In the genomic region with DNA sequence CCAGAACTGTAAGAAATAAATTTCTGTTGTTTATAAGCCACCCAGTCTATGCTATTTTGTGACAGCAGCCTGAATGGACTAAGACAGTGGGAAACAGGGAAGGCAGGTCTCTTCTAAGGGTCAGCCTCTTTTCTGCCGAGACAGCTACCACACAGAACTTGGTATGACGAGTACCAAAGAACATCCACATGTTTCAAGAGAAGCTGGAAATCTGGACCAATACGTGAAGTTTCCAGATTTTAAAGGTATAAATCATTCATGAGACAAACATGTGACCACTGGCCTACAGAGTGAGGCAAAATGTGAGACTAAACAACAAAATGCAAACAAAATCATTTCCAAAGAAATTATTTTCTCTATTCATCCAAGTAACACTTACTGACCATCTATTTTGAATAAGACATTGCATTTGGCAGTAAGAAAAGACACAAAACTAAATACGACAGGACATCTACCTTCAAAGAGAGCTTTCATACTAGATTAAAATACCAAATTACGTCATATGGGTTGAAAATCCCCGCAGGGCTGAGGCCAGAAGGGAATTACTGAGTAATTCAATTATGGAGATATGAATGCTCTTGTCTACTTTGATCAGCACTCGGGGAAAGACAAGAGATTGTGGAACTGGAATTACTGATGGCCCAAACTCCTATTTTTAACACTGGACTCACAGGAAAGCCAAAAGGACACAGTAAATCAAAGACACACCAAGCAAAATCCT, we compare ENCODE assay signal across 1 cellular context.
TF ChIP-seq lines count a peak whose summit lies in the region.

No MANE protein-coding gene starts in this region.

TF ChIP-seq in WTC11, 78 proteins besides CTCF, POLR2A, EP300 and RAD21 (continued from another document):
- TF ChIP-seq, protein P1, sequence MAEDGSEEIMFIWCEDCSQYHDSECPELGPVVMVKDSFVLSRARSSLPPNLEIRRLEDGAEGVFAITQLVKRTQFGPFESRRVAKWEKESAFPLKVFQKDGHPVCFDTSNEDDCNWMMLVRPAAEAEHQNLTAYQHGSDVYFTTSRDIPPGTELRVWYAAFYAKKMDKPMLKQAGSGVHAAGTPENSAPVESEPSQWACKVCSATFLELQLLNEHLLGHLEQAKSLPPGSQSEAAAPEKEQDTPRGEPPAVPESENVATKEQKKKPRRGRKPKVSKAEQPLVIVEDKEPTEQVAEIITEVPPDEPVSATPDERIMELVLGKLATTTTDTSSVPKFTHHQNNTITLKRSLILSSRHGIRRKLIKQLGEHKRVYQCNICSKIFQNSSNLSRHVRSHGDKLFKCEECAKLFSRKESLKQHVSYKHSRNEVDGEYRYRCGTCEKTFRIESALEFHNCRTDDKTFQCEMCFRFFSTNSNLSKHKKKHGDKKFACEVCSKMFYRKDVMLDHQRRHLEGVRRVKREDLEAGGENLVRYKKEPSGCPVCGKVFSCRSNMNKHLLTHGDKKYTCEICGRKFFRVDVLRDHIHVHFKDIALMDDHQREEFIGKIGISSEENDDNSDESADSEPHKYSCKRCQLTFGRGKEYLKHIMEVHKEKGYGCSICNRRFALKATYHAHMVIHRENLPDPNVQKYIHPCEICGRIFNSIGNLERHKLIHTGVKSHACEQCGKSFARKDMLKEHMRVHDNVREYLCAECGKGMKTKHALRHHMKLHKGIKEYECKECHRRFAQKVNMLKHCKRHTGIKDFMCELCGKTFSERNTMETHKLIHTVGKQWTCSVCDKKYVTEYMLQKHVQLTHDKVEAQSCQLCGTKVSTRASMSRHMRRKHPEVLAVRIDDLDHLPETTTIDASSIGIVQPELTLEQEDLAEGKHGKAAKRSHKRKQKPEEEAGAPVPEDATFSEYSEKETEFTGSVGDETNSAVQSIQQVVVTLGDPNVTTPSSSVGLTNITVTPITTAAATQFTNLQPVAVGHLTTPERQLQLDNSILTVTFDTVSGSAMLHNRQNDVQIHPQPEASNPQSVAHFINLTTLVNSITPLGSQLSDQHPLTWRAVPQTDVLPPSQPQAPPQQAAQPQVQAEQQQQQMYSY (CRISPR knock-in tag; IDR thresholded peaks at IDR 0.05) = no peak
- TF ChIP-seq, protein P2, sequence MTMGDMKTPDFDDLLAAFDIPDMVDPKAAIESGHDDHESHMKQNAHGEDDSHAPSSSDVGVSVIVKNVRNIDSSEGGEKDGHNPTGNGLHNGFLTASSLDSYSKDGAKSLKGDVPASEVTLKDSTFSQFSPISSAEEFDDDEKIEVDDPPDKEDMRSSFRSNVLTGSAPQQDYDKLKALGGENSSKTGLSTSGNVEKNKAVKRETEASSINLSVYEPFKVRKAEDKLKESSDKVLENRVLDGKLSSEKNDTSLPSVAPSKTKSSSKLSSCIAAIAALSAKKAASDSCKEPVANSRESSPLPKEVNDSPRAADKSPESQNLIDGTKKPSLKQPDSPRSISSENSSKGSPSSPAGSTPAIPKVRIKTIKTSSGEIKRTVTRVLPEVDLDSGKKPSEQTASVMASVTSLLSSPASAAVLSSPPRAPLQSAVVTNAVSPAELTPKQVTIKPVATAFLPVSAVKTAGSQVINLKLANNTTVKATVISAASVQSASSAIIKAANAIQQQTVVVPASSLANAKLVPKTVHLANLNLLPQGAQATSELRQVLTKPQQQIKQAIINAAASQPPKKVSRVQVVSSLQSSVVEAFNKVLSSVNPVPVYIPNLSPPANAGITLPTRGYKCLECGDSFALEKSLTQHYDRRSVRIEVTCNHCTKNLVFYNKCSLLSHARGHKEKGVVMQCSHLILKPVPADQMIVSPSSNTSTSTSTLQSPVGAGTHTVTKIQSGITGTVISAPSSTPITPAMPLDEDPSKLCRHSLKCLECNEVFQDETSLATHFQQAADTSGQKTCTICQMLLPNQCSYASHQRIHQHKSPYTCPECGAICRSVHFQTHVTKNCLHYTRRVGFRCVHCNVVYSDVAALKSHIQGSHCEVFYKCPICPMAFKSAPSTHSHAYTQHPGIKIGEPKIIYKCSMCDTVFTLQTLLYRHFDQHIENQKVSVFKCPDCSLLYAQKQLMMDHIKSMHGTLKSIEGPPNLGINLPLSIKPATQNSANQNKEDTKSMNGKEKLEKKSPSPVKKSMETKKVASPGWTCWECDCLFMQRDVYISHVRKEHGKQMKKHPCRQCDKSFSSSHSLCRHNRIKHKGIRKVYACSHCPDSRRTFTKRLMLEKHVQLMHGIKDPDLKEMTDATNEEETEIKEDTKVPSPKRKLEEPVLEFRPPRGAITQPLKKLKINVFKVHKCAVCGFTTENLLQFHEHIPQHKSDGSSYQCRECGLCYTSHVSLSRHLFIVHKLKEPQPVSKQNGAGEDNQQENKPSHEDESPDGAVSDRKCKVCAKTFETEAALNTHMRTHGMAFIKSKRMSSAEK (CRISPR knock-in tag; IDR thresholded peaks at IDR 0.05; ENCODE audit: borderline replicate concordance) = no peak
- TF ChIP-seq SMAD4 (CRISPR knock-in tag; IDR thresholded peaks at IDR 0.05) (no peak), ESRRA (CRISPR knock-in tag; IDR thresholded peaks at IDR 0.05; ENCODE audit: borderline replicate concordance) (no peak), ZNF317 (CRISPR knock-in tag; IDR thresholded peaks at IDR 0.05; ENCODE audit: borderline replicate concordance, low read depth) (no peak), OVOL2 (CRISPR knock-in tag; IDR thresholded peaks at IDR 0.05; ENCODE audit: borderline replicate concordance) (no peak), CBFB (CRISPR knock-in tag; IDR thresholded peaks at IDR 0.05; ENCODE audit: low read depth) (no peak), MXD4 (CRISPR knock-in tag; IDR thresholded peaks at IDR 0.05; ENCODE audit: borderline replicate concordance) (no peak), FOXJ3 (CRISPR knock-in tag; IDR thresholded peaks at IDR 0.05; ENCODE audit: borderline replicate concordance) (no peak)
- TF ChIP-seq, protein P3, sequence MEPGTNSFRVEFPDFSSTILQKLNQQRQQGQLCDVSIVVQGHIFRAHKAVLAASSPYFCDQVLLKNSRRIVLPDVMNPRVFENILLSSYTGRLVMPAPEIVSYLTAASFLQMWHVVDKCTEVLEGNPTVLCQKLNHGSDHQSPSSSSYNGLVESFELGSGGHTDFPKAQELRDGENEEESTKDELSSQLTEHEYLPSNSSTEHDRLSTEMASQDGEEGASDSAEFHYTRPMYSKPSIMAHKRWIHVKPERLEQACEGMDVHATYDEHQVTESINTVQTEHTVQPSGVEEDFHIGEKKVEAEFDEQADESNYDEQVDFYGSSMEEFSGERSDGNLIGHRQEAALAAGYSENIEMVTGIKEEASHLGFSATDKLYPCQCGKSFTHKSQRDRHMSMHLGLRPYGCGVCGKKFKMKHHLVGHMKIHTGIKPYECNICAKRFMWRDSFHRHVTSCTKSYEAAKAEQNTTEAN (CRISPR knock-in tag; IDR thresholded peaks at IDR 0.05) = no peak
- TF ChIP-seq, protein P4, sequence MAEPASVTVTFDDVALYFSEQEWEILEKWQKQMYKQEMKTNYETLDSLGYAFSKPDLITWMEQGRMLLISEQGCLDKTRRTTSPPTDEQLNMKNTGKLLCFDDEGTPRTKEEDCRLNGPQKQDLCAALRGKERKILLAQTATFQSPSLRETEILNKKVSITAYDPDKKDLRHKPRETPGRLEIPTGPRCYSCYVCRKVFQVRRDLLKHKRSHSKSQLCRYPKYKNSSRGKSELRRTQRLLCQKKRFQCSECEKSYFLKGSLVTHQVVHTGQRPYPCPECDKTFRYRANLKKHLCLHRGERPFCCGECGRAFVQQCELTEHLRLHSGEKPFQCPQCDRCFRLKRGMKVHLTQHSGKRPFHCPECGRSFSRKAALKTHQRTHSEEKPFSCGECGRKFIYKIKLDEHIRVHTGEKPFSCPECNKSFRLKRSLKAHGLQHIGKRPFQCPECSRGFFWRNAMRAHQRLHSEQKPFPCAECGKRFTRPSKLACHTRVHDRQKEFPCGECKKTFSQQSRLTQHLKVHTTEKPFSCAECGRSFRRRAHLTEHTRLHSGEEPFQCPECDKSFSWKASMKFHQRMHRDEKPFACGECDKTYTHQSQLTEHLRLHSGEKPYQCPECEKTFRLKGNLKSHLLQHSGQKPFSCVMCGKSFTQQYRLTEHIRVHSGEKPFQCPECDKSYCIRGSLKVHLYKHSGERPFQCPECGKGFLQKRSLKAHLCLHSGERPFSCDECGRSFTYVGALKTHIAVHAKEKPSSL (CRISPR knock-in tag; conservative IDR thresholded peaks at IDR 0.05) = no peak
- TF ChIP-seq, protein P5, sequence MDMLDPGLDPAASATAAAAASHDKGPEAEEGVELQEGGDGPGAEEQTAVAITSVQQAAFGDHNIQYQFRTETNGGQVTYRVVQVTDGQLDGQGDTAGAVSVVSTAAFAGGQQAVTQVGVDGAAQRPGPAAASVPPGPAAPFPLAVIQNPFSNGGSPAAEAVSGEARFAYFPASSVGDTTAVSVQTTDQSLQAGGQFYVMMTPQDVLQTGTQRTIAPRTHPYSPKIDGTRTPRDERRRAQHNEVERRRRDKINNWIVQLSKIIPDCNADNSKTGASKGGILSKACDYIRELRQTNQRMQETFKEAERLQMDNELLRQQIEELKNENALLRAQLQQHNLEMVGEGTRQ (CRISPR knock-in tag; IDR thresholded peaks at IDR 0.05) = no peak
- TF ChIP-seq, protein P6, sequence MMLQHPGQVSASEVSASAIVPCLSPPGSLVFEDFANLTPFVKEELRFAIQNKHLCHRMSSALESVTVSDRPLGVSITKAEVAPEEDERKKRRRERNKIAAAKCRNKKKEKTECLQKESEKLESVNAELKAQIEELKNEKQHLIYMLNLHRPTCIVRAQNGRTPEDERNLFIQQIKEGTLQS (CRISPR knock-in tag; conservative IDR thresholded peaks at IDR 0.05) = no peak
- TF ChIP-seq, protein P7, sequence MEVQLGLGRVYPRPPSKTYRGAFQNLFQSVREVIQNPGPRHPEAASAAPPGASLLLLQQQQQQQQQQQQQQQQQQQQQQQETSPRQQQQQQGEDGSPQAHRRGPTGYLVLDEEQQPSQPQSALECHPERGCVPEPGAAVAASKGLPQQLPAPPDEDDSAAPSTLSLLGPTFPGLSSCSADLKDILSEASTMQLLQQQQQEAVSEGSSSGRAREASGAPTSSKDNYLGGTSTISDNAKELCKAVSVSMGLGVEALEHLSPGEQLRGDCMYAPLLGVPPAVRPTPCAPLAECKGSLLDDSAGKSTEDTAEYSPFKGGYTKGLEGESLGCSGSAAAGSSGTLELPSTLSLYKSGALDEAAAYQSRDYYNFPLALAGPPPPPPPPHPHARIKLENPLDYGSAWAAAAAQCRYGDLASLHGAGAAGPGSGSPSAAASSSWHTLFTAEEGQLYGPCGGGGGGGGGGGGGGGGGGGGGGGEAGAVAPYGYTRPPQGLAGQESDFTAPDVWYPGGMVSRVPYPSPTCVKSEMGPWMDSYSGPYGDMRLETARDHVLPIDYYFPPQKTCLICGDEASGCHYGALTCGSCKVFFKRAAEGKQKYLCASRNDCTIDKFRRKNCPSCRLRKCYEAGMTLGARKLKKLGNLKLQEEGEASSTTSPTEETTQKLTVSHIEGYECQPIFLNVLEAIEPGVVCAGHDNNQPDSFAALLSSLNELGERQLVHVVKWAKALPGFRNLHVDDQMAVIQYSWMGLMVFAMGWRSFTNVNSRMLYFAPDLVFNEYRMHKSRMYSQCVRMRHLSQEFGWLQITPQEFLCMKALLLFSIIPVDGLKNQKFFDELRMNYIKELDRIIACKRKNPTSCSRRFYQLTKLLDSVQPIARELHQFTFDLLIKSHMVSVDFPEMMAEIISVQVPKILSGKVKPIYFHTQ (CRISPR knock-in tag; IDR thresholded peaks at IDR 0.05) = no peak
- TF ChIP-seq, protein P8, sequence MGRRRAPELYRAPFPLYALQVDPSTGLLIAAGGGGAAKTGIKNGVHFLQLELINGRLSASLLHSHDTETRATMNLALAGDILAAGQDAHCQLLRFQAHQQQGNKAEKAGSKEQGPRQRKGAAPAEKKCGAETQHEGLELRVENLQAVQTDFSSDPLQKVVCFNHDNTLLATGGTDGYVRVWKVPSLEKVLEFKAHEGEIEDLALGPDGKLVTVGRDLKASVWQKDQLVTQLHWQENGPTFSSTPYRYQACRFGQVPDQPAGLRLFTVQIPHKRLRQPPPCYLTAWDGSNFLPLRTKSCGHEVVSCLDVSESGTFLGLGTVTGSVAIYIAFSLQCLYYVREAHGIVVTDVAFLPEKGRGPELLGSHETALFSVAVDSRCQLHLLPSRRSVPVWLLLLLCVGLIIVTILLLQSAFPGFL (CRISPR knock-in tag; IDR thresholded peaks at IDR 0.05; ENCODE audit: borderline replicate concordance) = no peak
TF ChIP-seq in WTC11: peak in this region for 0.
